ENCODE assay signal across 16 cellular contexts in the genomic region with DNA sequence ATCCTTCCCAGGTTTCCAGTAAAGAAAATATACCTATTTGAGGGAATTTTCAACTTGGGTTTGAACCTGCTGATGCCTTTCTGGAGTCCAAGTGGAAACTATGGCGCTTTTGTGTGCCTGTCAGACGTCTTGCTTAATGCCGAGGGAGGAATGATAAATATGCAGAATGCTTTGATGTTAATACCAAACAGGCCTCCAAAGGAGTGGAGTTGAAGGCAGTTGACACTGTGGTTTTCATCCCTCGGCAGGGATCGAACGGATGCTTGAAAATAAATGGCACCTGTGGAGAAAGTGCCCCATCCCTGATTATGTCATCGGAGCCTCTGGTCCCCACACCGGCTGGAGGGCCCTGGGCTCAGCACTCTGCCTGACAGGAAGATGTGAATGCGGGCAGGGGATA.
"Had no signal": no experiment of that assay in that cellular context is flagged by ENCODE, and none has a peak within 500 bp of the region (broad histone marks: within the 10 kb centered on the region; RNA-seq: fewer than 3 reads in every experiment).

No MANE protein-coding gene starts in this region.

- DNase-seq: activated CD4-positive, alpha-beta memory T cell treated with anti-CD3 and anti-CD28 coated beads, Interleukin-2, amount 10 ng/mL, durations not matched to agents 7 days and 5 days; activated CD4-positive, alpha-beta T cell treated with anti-CD3 and anti-CD28 coated beads, Interleukin-2, amount 10 ng/mL, durations not matched to agents 24 days and 14 days; activated T-cell treated with anti-CD3 and anti-CD28 coated beads, Interleukin-2, amount 50 U/mL, for 24 hours; anterior cingulate cortex; caudate nucleus; effector CD8-positive, alpha-beta T cell; foreskin keratinocyte; left lung; naive thymus-derived CD4-positive, alpha-beta T cell; spleen; stimulated activated CD4-positive, alpha-beta T cell treated with anti-CD3 and anti-CD28 coated beads, Interleukin-4, amount 100 ng/mL, for 1 hour; stimulated activated naive CD4-positive, alpha-beta T cell; testis had no signal

- H3K27me3 ChIP-seq: testis had no signal

- H3K4me3 ChIP-seq: left lung, lung, spleen, testis had no signal

- H3K9me3 ChIP-seq: left lung, spleen, testis had no signal

- H3K27ac ChIP-seq: foreskin keratinocyte, left lung, spleen, testis, VCaP had no signal

- H3K36me3 ChIP-seq: left lung, spleen had no signal

- ATAC-seq: activated CD4-positive, CD25-positive, alpha-beta regulatory T cell treated with anti-CD3 and anti-CD28 coated beads, Interleukin-2, amount 50 U/mL, for 24 hours; foreskin keratinocyte; left lung; naive thymus-derived CD4-positive, alpha-beta T cell had no signal

- H3K4me1 ChIP-seq: foreskin keratinocyte, left lung, spleen, testis had no signal
